Comparison of ENCODE assay signal across 7 cellular contexts in genomic region chr5:6169660-6170059, GRCh38.
"Had no signal": no experiment of that assay in that cellular context is flagged by ENCODE, and none has a peak within 500 bp of the region (broad histone marks: within the 10 kb centered on the region; RNA-seq: fewer than 3 reads in every experiment).

No MANE protein-coding gene starts in this region.

- H3K4me3 Mint-ChIP-seq: IgD-negative memory B cell had no signal

- DNase-seq: IMR-90, KBM-7, KG1 had no signal

- H3K4me1 Mint-ChIP-seq: IgD-negative memory B cell had no signal

- H3K27ac ChIP-seq: HL-60 had no signal

- H3K27ac Mint-ChIP-seq: IgD-negative memory B cell had no signal

- FAIRE-seq: HTR-8/SVneo, K562 had no signal

- H3K4me3 ChIP-seq: K562 had no signal

- ATAC-seq: K562 had no signal

- H3K36me3 Mint-ChIP-seq: IgD-negative memory B cell had no signal
